Comparison of ENCODE assay signal across 15 cellular contexts in genomic region chr2:20551945-20552328, GRCh38.
DNase-seq lines count a peak whose midpoint lies in the region; ATAC-seq and TF ChIP-seq lines count a peak whose summit lies in the region.
"Had no signal": no experiment of that assay in that cellular context is flagged by ENCODE, and none has a peak within 500 bp of the region (broad histone marks: within the 10 kb centered on the region; RNA-seq: fewer than 3 reads in every experiment).

No MANE protein-coding gene starts in this region.

- peak overlapping the region; percentile 52 for H2AFZ ChIP-seq in MM.1S (ENCODE audit: low read length)
- H2AFZ ChIP-seq in mesenchymal stem cell (ENCODE audit: low read depth, low read length): no peak overlapping the region
- H2AFZ ChIP-seq: PC-9 had no signal

- H3K9me2 ChIP-seq in MM.1S (replicated peaks; ENCODE audit: insufficient read depth, low read length): no peaks in the 10 kb centered on the region

- peaks cover 3% of the 10 kb centered on the region in 2 donors for H3K27me3 Mint-ChIP-seq in stimulated activated naive B cell treated with anti-CD40 and anti-IgM and Interleukin-4, amounts not matched to agents 10 μg/mL and 1 μg/mL and 100 μg/mL, for 72 hours
- H3K27me3 Mint-ChIP-seq: CD4-positive, alpha-beta memory T cell had no signal

- TF ChIP-seq CTCF in MM.1S (IDR thresholded peaks at IDR 0.05; ENCODE audit: low read length): no peak

- ATAC-seq in GM18511 (IDR thresholded peaks at IDR 0.05; ENCODE audit: unreplicated experiment) (peak; percentile 60), HG03108 (IDR thresholded peaks at IDR 0.05; ENCODE audit: unreplicated experiment) (no peak)
- no peak for ATAC-seq in stimulated activated naive B cell treated with anti-CD40 and anti-IgM and Interleukin-4, amounts not matched to agents 10 μg/mL and 1 μg/mL and 100 μg/mL, for 72 hours (replicated peaks)

- no peaks in the 10 kb centered on the region for H3K79me2 ChIP-seq in MM.1S (ENCODE audit: low read length)

- no peak overlapping the region for H4K8ac ChIP-seq in mesenchymal stem cell (ENCODE audit: low read length)

- no peaks in the 10 kb centered on the region for H3K36me3 ChIP-seq in MM.1S (replicated peaks; ENCODE audit: insufficient read depth, low read length)
- no peaks in the 10 kb centered on the region for H3K36me3 ChIP-seq in mesenchymal stem cell (ENCODE audit: control insufficient read depth in 1 of 2, insufficient read depth in 2 of 2, low read depth in 1 of 2, low read length in 2 of 2)
- H3K36me3 ChIP-seq in skeletal muscle satellite cell (ENCODE audit: insufficient read depth, low read length): no peaks in the 10 kb centered on the region

- H3K4me1 ChIP-seq in MM.1S (ENCODE audit: low read length) (peaks cover 25% of the 10 kb centered on the region), mesenchymal stem cell (ENCODE audit: control insufficient read depth, insufficient read depth, low read depth, low read length) (peaks cover 8% of the 10 kb centered on the region), skeletal muscle satellite cell (ENCODE audit: control insufficient read depth, insufficient read depth, low read length) (peaks cover 13% of the 10 kb centered on the region)

- H3K27ac Mint-ChIP-seq in stimulated activated naive B cell treated with anti-CD40 and anti-IgM and Interleukin-4, amounts not matched to agents 10 μg/mL and 1 μg/mL and 100 μg/mL, for 72 hours: no peak overlapping the region
- H3K27ac Mint-ChIP-seq: CD4-positive, alpha-beta memory T cell; HFFc6 had no signal

- H3K27me3 ChIP-seq in MM.1S (replicated peaks; ENCODE audit: insufficient read depth, low read length) (no peaks in the 10 kb centered on the region), mesenchymal stem cell (ENCODE audit: control insufficient read depth in 1 of 2, insufficient read depth in 1 of 2, low read length in 2 of 2) (no peaks in the 10 kb centered on the region), skeletal muscle satellite cell (ENCODE audit: control insufficient read depth, insufficient read depth, low read length) (no peaks in the 10 kb centered on the region)

- H4K91ac ChIP-seq in mesenchymal stem cell (ENCODE audit: low read length): peak overlapping the region; percentile 27

- no peak overlapping the region for H3K9ac ChIP-seq in MM.1S (ENCODE audit: low read length)
- H3K9ac ChIP-seq in mesenchymal stem cell (ENCODE audit: low read length): no peak overlapping the region
- H3K9ac ChIP-seq in skeletal muscle satellite cell (ENCODE audit: low read depth, low read length): no peak overlapping the region

- peak; percentile 39 for DNase-seq in MM.1S
- DNase-seq in mesenchymal stem cell: no peak
- no peak for DNase-seq in stimulated activated CD4-positive, alpha-beta T cell treated with anti-CD3 and anti-CD28 coated beads, Interleukin-2, amount 100 ng/mL, for 48 hours
- no peak for DNase-seq in stimulated activated naive B cell treated with anti-CD40 and anti-IgM and Interleukin-4, amounts not matched to agents 10 μg/mL and 1 μg/mL and 100 μg/mL, for 72 hours
- DNase-seq: AML-193; CD4-positive, alpha-beta memory T cell; DMS79 treated with DMSO at 0.1 percent for 48 hours; HFFc6; NCI-H1092; PC-9 had no signal

- H2BK12ac ChIP-seq in mesenchymal stem cell (ENCODE audit: low read length in 2 of 2): peak overlapping the region in 1 of 2 experiments; percentile 6

- H2BK5ac ChIP-seq in mesenchymal stem cell (ENCODE audit: low read depth, low read length, poor library complexity, severe bottlenecking): no peak overlapping the region

- peaks cover 8 to 11% of the 10 kb centered on the region in 2 donors for H3K4me1 Mint-ChIP-seq in stimulated activated naive B cell treated with anti-CD40 and anti-IgM and Interleukin-4, amounts not matched to agents 10 μg/mL and 1 μg/mL and 100 μg/mL, for 72 hours
- H3K4me1 Mint-ChIP-seq: CD4-positive, alpha-beta memory T cell had no signal

- H3K4me2 ChIP-seq in MM.1S (ENCODE audit: low read depth, low read length): peak overlapping the region; percentile 28; the same call in 1 of the 2 replicates
- no peak overlapping the region for H3K4me2 ChIP-seq in mesenchymal stem cell (ENCODE audit: low read length, poor library complexity, severe bottlenecking)
- peak overlapping the region; percentile 9 for H3K4me2 ChIP-seq in skeletal muscle satellite cell (ENCODE audit: low read length)
- H3K4me2 ChIP-seq: PC-9 had no signal

- H3K27ac ChIP-seq in MM.1S (ENCODE audit: low read length) (no peak overlapping the region), mesenchymal stem cell (ENCODE audit: low read length, poor library complexity, severe bottlenecking) (no peak overlapping the region)
- H3K27ac ChIP-seq: PC-9, SK-N-MC had no signal

- no peak overlapping the region for H2BK120ac ChIP-seq in mesenchymal stem cell (ENCODE audit: low read depth, low read length)

- H3K9me3 Mint-ChIP-seq in stimulated activated naive B cell treated with anti-CD40 and anti-IgM and Interleukin-4, amounts not matched to agents 10 μg/mL and 1 μg/mL and 100 μg/mL, for 72 hours: no peaks in the 10 kb centered on the region
- H3K9me3 Mint-ChIP-seq: CD4-positive, alpha-beta memory T cell; HFFc6; IgD-negative memory B cell had no signal

- no peak overlapping the region for H3K14ac ChIP-seq in mesenchymal stem cell (ENCODE audit: low read length in 2 of 2)

- H3K4me3 ChIP-seq in MM.1S (ENCODE audit: low read length) (no peak overlapping the region), mesenchymal stem cell (ENCODE audit: insufficient read depth in 1 of 2, low read depth in 1 of 2, low read length in 2 of 2) (no peak overlapping the region), skeletal muscle satellite cell (ENCODE audit: low read length) (no peak overlapping the region)
- H3K4me3 ChIP-seq: PC-9, SK-N-MC had no signal

- no peaks in the 10 kb centered on the region for H3K36me3 Mint-ChIP-seq in stimulated activated naive B cell treated with anti-CD40 and anti-IgM and Interleukin-4, amounts not matched to agents 10 μg/mL and 1 μg/mL and 100 μg/mL, for 72 hours
- H3K36me3 Mint-ChIP-seq: CD4-positive, alpha-beta memory T cell; IgD-negative memory B cell had no signal

- H3F3A ChIP-seq in MM.1S (ENCODE audit: insufficient read depth, low read length): no peaks in the 10 kb centered on the region

- H3K79me1 ChIP-seq in mesenchymal stem cell (replicated peaks; ENCODE audit: low read length, poor library complexity, severe bottlenecking): no peaks in the 10 kb centered on the region

- H3K23ac ChIP-seq in mesenchymal stem cell (ENCODE audit: low read length in 2 of 2): no peak overlapping the region

- no peak overlapping the region for H3K18ac ChIP-seq in mesenchymal stem cell (ENCODE audit: low read depth in 1 of 2, low read length in 2 of 2)

- no peak overlapping the region for H2BK15ac ChIP-seq in mesenchymal stem cell (ENCODE audit: low read depth, poor library complexity, severe bottlenecking)

- H3K4ac ChIP-seq in mesenchymal stem cell (ENCODE audit: low read depth in 1 of 2, low read length in 2 of 2): peak overlapping the region in 1 of 2 experiments; percentile 42

- H3K4me3 Mint-ChIP-seq in stimulated activated naive B cell treated with anti-CD40 and anti-IgM and Interleukin-4, amounts not matched to agents 10 μg/mL and 1 μg/mL and 100 μg/mL, for 72 hours: no peak overlapping the region
- H3K4me3 Mint-ChIP-seq: CD4-positive, alpha-beta memory T cell; HFFc6 had no signal

- no peaks in the 10 kb centered on the region for H4K20me1 ChIP-seq in MM.1S (ENCODE audit: insufficient read depth, low read length)

- 95% methylated on average over 5 of the region's 5 CpGs for WGBS in mesenchymal stem cell

- H2AK5ac ChIP-seq in mesenchymal stem cell (ENCODE audit: low read length, severe bottlenecking): no peak overlapping the region

- H3K9me3 ChIP-seq in MM.1S (replicated peaks; ENCODE audit: insufficient read depth, low read length) (no peaks in the 10 kb centered on the region), mesenchymal stem cell (ENCODE audit: control insufficient read depth, low read length) (no peaks in the 10 kb centered on the region), skeletal muscle satellite cell (replicated peaks; ENCODE audit: low read length) (no peaks in the 10 kb centered on the region)
